Comparison of ENCODE assay signal across 25 cellular contexts in the genomic region with DNA sequence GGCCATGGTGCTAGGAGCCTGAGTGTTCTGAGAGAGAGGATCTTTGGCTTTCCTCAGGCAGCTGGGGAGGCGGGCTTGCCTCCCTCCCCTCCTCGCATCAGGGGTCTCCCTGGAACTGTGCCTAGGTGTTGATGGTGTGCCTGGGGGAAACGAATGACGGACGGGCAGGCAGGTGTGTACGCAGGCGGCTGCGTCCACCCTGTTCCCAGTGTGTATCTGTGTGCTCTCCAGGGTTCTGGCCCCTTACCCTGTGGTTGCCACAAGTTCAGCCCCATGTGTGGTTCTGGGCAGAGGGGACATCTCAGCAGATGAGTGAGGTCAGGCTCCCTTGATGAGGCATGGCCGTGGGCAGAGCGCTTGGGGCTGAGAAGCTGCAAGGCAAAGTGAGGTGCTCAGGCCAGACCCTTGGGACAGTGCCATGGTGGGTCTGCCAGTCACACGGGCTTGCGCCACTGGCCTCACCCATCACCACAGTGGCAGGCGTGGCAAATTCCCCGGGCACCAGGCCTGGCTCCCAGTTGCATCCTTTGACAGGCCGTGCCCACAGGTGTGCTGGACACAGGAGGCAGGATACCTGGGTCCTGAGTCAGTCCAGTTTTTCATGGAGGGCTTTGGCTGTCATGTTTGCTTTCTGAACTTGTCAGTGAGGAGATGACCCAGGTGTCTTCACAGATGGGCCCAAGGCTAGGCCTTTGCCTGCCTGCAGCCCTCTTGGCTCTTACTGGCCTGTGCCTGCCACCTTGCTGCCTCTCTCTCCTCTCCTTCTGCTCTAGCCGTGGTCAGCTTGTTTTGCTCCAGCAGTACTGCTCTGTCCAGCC. TPM values are rescaled to one million over a fixed set of nuclear protein-coding genes. Genes with fewer than 3 reads are reported as not detected.
DNase-seq lines count a peak whose midpoint lies in the region; ATAC-seq and TF ChIP-seq lines count a peak whose summit lies in the region.
"Had no signal": no experiment of that assay in that cellular context is flagged by ENCODE, and none has a peak within 500 bp of the region (broad histone marks: within the 10 kb centered on the region; RNA-seq: fewer than 3 reads in every experiment).

No MANE protein-coding gene starts in this region.

- H3K27ac ChIP-seq in IMR-90 (ENCODE audit: insufficient read depth, low read length): no peak overlapping the region
- peak overlapping the region in 3 of 4 donors; percentile 62 to 73 (median 69) for H3K27ac ChIP-seq in body of pancreas
- no peak overlapping the region for H3K27ac ChIP-seq in neural progenitor cell
- peak overlapping the region; percentile 84 to 87 for H3K27ac ChIP-seq in testis
- H3K27ac ChIP-seq: HL-60, Peyer's patch, SJCRH30 had no signal

- H3K36me3 ChIP-seq in IMR-90 (ENCODE audit: control insufficient read depth, insufficient read depth, low read length) (no peaks in the 10 kb centered on the region), body of pancreas (replicated peaks in 1 of 2; ENCODE audit: insufficient read depth in 1 of 2, low read depth in 2 of 2) (no peaks in the 10 kb centered on the region), neural progenitor cell (no peaks in the 10 kb centered on the region), testis (ENCODE audit: low read depth, missing control alignments) (no peaks in the 10 kb centered on the region)
- H3K36me3 ChIP-seq: Peyer's patch, SJCRH30 had no signal

- no peak overlapping the region for H2BK5ac ChIP-seq in IMR-90 (ENCODE audit: low read depth, low read length, poor library complexity, severe bottlenecking)

- H3K4me3 ChIP-seq in IMR-90 (ENCODE audit: insufficient read depth, low read depth, low read length): no peak overlapping the region
- H3K4me3 ChIP-seq in body of pancreas: no peak overlapping the region
- H3K4me3 ChIP-seq in neural progenitor cell: no peak overlapping the region
- H3K4me3 ChIP-seq in testis: no peak overlapping the region
- H3K4me3 ChIP-seq: Peyer's patch, SJCRH30 had no signal

- POLR2A ChIA-PET in IMR-90 (lab: Charles Lee; ENCODE audit: unreplicated experiment): no interaction called here

- H4K91ac ChIP-seq in IMR-90 (ENCODE audit: insufficient read depth, low read depth, low read length): no peak overlapping the region

- H3K23ac ChIP-seq in IMR-90 (ENCODE audit: low read depth, low read length): no peak overlapping the region

- H3K36me3 Mint-ChIP-seq in neural progenitor cell: peaks cover 7% of the 10 kb centered on the region
- H3K36me3 Mint-ChIP-seq: activated CD8-positive, alpha-beta memory T cell treated with anti-CD3 and anti-CD28 coated beads, Interleukin-2, amount 10 ng/mL, durations not matched to agents 7 days and 5 days; activated naive CD8-positive, alpha-beta T cell treated with anti-CD3 and anti-CD28 coated beads for 36 hours; naive thymus-derived CD8-positive, alpha-beta T cell had no signal

- no peaks in the 10 kb centered on the region for H3F3A ChIP-seq in neural progenitor cell (ENCODE audit: low read depth)

- H4K5ac ChIP-seq in IMR-90 (ENCODE audit: low read depth, low read length): no peak overlapping the region

- H3K27me3 ChIP-seq in IMR-90 (ENCODE audit: control insufficient read depth, insufficient read depth, low read length) (no peaks in the 10 kb centered on the region; the same call in 1 of the 2 replicates), body of pancreas (no peaks in the 10 kb centered on the region), neural progenitor cell (no peaks in the 10 kb centered on the region), testis (no peaks in the 10 kb centered on the region)
- H3K27me3 ChIP-seq: Peyer's patch, SJCRH30 had no signal

- no peaks in the 10 kb centered on the region for H3K9me3 Mint-ChIP-seq in neural progenitor cell
- H3K9me3 Mint-ChIP-seq: activated naive CD8-positive, alpha-beta T cell treated with anti-CD3 and anti-CD28 coated beads for 36 hours; activated T-helper 1 cell treated with anti-CD3 and anti-CD28 coated beads, Interleukin-12 subunit alpha, Interleukin-12 subunit beta, Interleukin-2, Interleukin-4 antibody, amounts not matched to agents 30 ng/mL and 10 ng/mL and 1 ng/mL, durations not matched to agents 14 hours and 24 hours and 36 hours; CD4-positive, alpha-beta T cell; naive thymus-derived CD8-positive, alpha-beta T cell had no signal

- H3K79me1 ChIP-seq in IMR-90 (ENCODE audit: low read depth in 1 of 2, low read length in 2 of 2): no peaks in the 10 kb centered on the region

- H3K18ac ChIP-seq in IMR-90 (ENCODE audit: low read depth, low read length): no peak overlapping the region

- intact Hi-C loops in IMR-90 (cut with micrococcal nuclease) (no loop called here), body of pancreas (cut with DNase I) (no loop called here), testis (cut with DNase I; ENCODE audit: low total_unique reads) (no loop called here)

- no peak overlapping the region for H3K56ac ChIP-seq in IMR-90 (ENCODE audit: extremely low read depth, insufficient read depth, low read length)

- no peak overlapping the region for H2BK15ac ChIP-seq in IMR-90 (ENCODE audit: low read depth, low read length)

- H3K27me3 Mint-ChIP-seq in neural progenitor cell (ENCODE audit: insufficient read depth, low read depth): no peaks in the 10 kb centered on the region
- H3K27me3 Mint-ChIP-seq: activated CD8-positive, alpha-beta memory T cell treated with anti-CD3 and anti-CD28 coated beads, Interleukin-2, amount 10 ng/mL, durations not matched to agents 7 days and 5 days; activated naive CD8-positive, alpha-beta T cell treated with anti-CD3 and anti-CD28 coated beads for 36 hours; CD4-positive, alpha-beta T cell; naive thymus-derived CD8-positive, alpha-beta T cell had no signal

- H2AK5ac ChIP-seq in IMR-90 (ENCODE audit: low read depth, low read length): no peak overlapping the region

- no peak for TF ChIP-seq POLR2A in IMR-90 (IDR thresholded peaks at IDR 0.05; ENCODE audit: low read depth, low read length)
- no peak for TF ChIP-seq POLR2A in body of pancreas (IDR thresholded peaks at IDR 0.05)
- no peak for TF ChIP-seq POLR2A in testis (IDR thresholded peaks at IDR 0.05)

- ATAC-seq in IMR-90 (ENCODE audit: low read depth) (no peak), body of pancreas (no peak), HG02610 (IDR thresholded peaks at IDR 0.05; ENCODE audit: unreplicated experiment) (no peak), GM21717 (IDR thresholded peaks at IDR 0.05; ENCODE audit: unreplicated experiment) (no peak)
- ATAC-seq: activated CD8-positive, alpha-beta memory T cell treated with anti-CD3 and anti-CD28 coated beads, Interleukin-2, amount 10 ng/mL, durations not matched to agents 7 days and 5 days; naive thymus-derived CD8-positive, alpha-beta T cell had no signal

- 96% methylated on average over 6 of the region's 16 CpGs; no CpG with 5 or more reads in 1 of the 2 experiments for WGBS in IMR-90 (ENCODE audit: extremely low coverage in 2 of 2, insufficient read length in 1 of 2), 2 experiments
- WGBS in body of pancreas, 2 donors: 81 to 92% methylated on average over 6 to 14 of the region's 16 CpGs
- 90 to 91% methylated on average over 3 to 16 of the region's 16 CpGs for WGBS in testis, 2 donors

- H3K4me1 ChIP-seq in IMR-90 (ENCODE audit: control insufficient read depth, insufficient read depth, low read length) (no peaks in the 10 kb centered on the region), body of pancreas (peaks cover 19% of the 10 kb centered on the region), neural progenitor cell (peaks cover 10% of the 10 kb centered on the region), testis (peaks cover 41% of the 10 kb centered on the region)

- H3K14ac ChIP-seq in IMR-90 (replicated peaks; ENCODE audit: low read depth, low read length): no peak overlapping the region

- H3K9me3 ChIP-seq in IMR-90 (ENCODE audit: control insufficient read depth, insufficient read depth, low read length): no peaks in the 10 kb centered on the region
- no peaks in the 10 kb centered on the region for H3K9me3 ChIP-seq in body of pancreas
- no peaks in the 10 kb centered on the region for H3K9me3 ChIP-seq in neural progenitor cell (ENCODE audit: low read depth)
- H3K9me3 ChIP-seq in testis: no peaks in the 10 kb centered on the region
- H3K9me3 ChIP-seq: Peyer's patch, SJCRH30 had no signal

- CTCF ChIA-PET in IMR-90 (lab: Yijun Ruan, JAX): no interaction called here

- no TSS peak for BruUV-seq in IMR-90 (replicated peaks; lab: Mats Ljungman, UMichigan)

- no peak overlapping the region for H2BK120ac ChIP-seq in IMR-90 (ENCODE audit: low read depth, low read length)

- dilution Hi-C loops in IMR-90 (cut with HindIII; ENCODE audit: low sequenced_read_pairs, unreplicated experiment): no loop called here

- H3K27ac Mint-ChIP-seq in neural progenitor cell: peak overlapping the region; percentile 39
- H3K27ac Mint-ChIP-seq: activated CD8-positive, alpha-beta memory T cell treated with anti-CD3 and anti-CD28 coated beads, Interleukin-2, amount 10 ng/mL, durations not matched to agents 7 days and 5 days; activated naive CD8-positive, alpha-beta T cell treated with anti-CD3 and anti-CD28 coated beads for 36 hours; activated T-helper 1 cell treated with anti-CD3 and anti-CD28 coated beads, Interleukin-12 subunit alpha, Interleukin-12 subunit beta, Interleukin-2, Interleukin-4 antibody, amounts not matched to agents 30 ng/mL and 10 ng/mL and 1 ng/mL, durations not matched to agents 14 hours and 24 hours and 36 hours; CD4-positive, alpha-beta T cell had no signal

- H3K4me2 ChIP-seq in IMR-90 (ENCODE audit: low read depth, low read length) (no peak overlapping the region), neural progenitor cell (no peak overlapping the region)

- H4K20me1 ChIP-seq in IMR-90 (ENCODE audit: insufficient read depth, low read length): no peaks in the 10 kb centered on the region; the same call in 1 of the 2 replicates
- peaks cover 96% of the 10 kb centered on the region for H4K20me1 ChIP-seq in neural progenitor cell (ENCODE audit: low read depth)

- H3K4ac ChIP-seq in IMR-90 (ENCODE audit: low read depth, low read length): no peak overlapping the region

- H2AFZ ChIP-seq in IMR-90 (replicated peaks; ENCODE audit: low read length, poor library complexity): peak overlapping the region; percentile 32
- no peak overlapping the region for H2AFZ ChIP-seq in neural progenitor cell (replicated peaks)

- no peak overlapping the region for H4K8ac ChIP-seq in IMR-90 (ENCODE audit: low read depth in 2 of 2, low read length in 2 of 2)

- H3K79me2 ChIP-seq in neural progenitor cell (ENCODE audit: low read depth): no peaks in the 10 kb centered on the region

- no peak for DNase-seq in IMR-90
- DNase-seq in body of pancreas: no peak
- DNase-seq in neural progenitor cell (ENCODE audit: low spot score): no peak
- no peak for DNase-seq in testis
- DNase-seq in DMS153 treated with DMSO at 0.1 percent for 48 hours (lab: John Stamatoyannopoulos, UW; ENCODE audit: unreplicated experiment): no peak
- DNase-seq: activated CD4-positive, alpha-beta T cell treated with anti-CD3 and anti-CD28 coated beads for 48 hours; activated CD8-positive, alpha-beta memory T cell treated with anti-CD3 and anti-CD28 coated beads, Interleukin-2, amount 10 ng/mL, durations not matched to agents 7 days and 5 days; activated naive CD8-positive, alpha-beta T cell treated with anti-CD3 and anti-CD28 coated beads for 36 hours; CD4-positive, alpha-beta T cell; GDM1; H7; left cardiac atrium; mesenchymal stem cell; naive thymus-derived CD8-positive, alpha-beta T cell; NCI-H1436; NCI-H510A treated with DMSO at 0.1 percent for 48 hours; Peyer's patch; SJCRH30; stimulated activated naive CD4-positive, alpha-beta T cell treated with Interleukin-2 at 50 U/mL for 16 hours had no signal

- no peak for TF ChIP-seq CTCF in IMR-90 (conservative IDR thresholded peaks at IDR 0.05; ENCODE audit: low read depth, low read length)
- no peak for TF ChIP-seq CTCF in body of pancreas (IDR thresholded peaks at IDR 0.05)
- no peak for TF ChIP-seq CTCF in neural progenitor cell (IDR thresholded peaks at IDR 0.05)
- no peak for TF ChIP-seq CTCF in testis (IDR thresholded peaks at IDR 0.05)

- no peak overlapping the region for H2BK20ac ChIP-seq in IMR-90 (ENCODE audit: low read depth, low read length)

- no peaks in the 10 kb centered on the region for H3K9me1 ChIP-seq in IMR-90 (ENCODE audit: insufficient read depth, low read length)

- no peak for TF ChIP-seq RAD21 in IMR-90 (IDR thresholded peaks at IDR 0.05; ENCODE audit: low read length)

- peak overlapping the region; percentile 55 for H2AK9ac ChIP-seq in IMR-90 (replicated peaks; ENCODE audit: low read depth, low read length, poor library complexity)

- in situ Hi-C loops in IMR-90 (cut with MboI; ENCODE audit: low sequenced_read_pairs): no loop called here

- no peak overlapping the region for H3K9ac ChIP-seq in IMR-90 (ENCODE audit: low read depth, low read length)
- no peak overlapping the region for H3K9ac ChIP-seq in neural progenitor cell

- peaks cover 35% of the 10 kb centered on the region for H3K4me1 Mint-ChIP-seq in neural progenitor cell
- H3K4me1 Mint-ChIP-seq: activated CD8-positive, alpha-beta memory T cell treated with anti-CD3 and anti-CD28 coated beads, Interleukin-2, amount 10 ng/mL, durations not matched to agents 7 days and 5 days; activated naive CD8-positive, alpha-beta T cell treated with anti-CD3 and anti-CD28 coated beads for 36 hours; naive thymus-derived CD8-positive, alpha-beta T cell had no signal

- H3K4me3 Mint-ChIP-seq in neural progenitor cell: no peak overlapping the region
- H3K4me3 Mint-ChIP-seq: activated CD8-positive, alpha-beta memory T cell treated with anti-CD3 and anti-CD28 coated beads, Interleukin-2, amount 10 ng/mL, durations not matched to agents 7 days and 5 days; activated naive CD8-positive, alpha-beta T cell treated with anti-CD3 and anti-CD28 coated beads for 36 hours; activated T-helper 1 cell treated with anti-CD3 and anti-CD28 coated beads, Interleukin-12 subunit alpha, Interleukin-12 subunit beta, Interleukin-2, Interleukin-4 antibody, amounts not matched to agents 30 ng/mL and 10 ng/mL and 1 ng/mL, durations not matched to agents 14 hours and 24 hours and 36 hours; CD4-positive, alpha-beta T cell; naive thymus-derived CD8-positive, alpha-beta T cell had no signal

RNA-seq across cellular contexts. Expression of gene GNAZ, which starts 27.3 kb away (rescaled TPM):
- total RNA-seq in IMR-90 (2012; rRNA removed) (1.9 and 2.5 TPM in 2 replicates), body of pancreas (1 to 10 TPM in 1 of 2 donors, under 1 TPM in 1; 0.33 to 2.3 TPM), neural progenitor cell (ENCODE audit: low replicate concordance) (16.5 and 31.3 TPM in 2 replicates), testis (10 to 100 TPM; 15.1 to 20.2 TPM)
- polyA plus RNA-seq in IMR-90 (2012; rRNA removed) (1.5 and 1.7 TPM in 2 replicates), testis (ENCODE audit: insufficient read depth, low read depth, low replicate concordance) (13.7 TPM)
- polyA plus RNA-seq in IMR-90 (2012; cell fraction: cytosol; rRNA removed): 0.88 and 1.6 TPM in 2 replicates
- 1.5 and 1.7 TPM in 2 replicates for polyA plus RNA-seq in IMR-90 (2012; cell fraction: nucleus; rRNA removed; ENCODE audit: low replicate concordance)

RNA-seq across cellular contexts. Expression of gene RSPH14, which starts 44.2 kb away (rescaled TPM):
- not detected in 2 replicates for total RNA-seq in IMR-90 (2012; rRNA removed)
- 0.10 TPM in 1 of 2 replicates, not detected in the other for polyA plus RNA-seq in IMR-90 (2012; rRNA removed)
- 0.18 and 0.21 TPM in 2 replicates for polyA plus RNA-seq in IMR-90 (2012; cell fraction: cytosol; rRNA removed)
- not detected in 2 replicates for polyA plus RNA-seq in IMR-90 (2012; cell fraction: nucleus; rRNA removed; ENCODE audit: low replicate concordance)
- total RNA-seq in body of pancreas: under 1 TPM; 0.26 to 0.33 TPM
- 0.43 and 2.0 TPM in 2 replicates for total RNA-seq in neural progenitor cell (ENCODE audit: low replicate concordance)
- total RNA-seq in testis: 10 to 100 TPM; 12.1 to 22.8 TPM
- 45.4 TPM for polyA plus RNA-seq in testis (ENCODE audit: insufficient read depth, low read depth, low replicate concordance)
- total RNA-seq: activated CD8-positive, alpha-beta memory T cell treated with anti-CD3 and anti-CD28 coated beads, Interleukin-2, amount 10 ng/mL, durations not matched to agents 7 days and 5 days; activated T-helper 1 cell treated with anti-CD3 and anti-CD28 coated beads, Interleukin-12 subunit alpha, Interleukin-12 subunit beta, Interleukin-2, Interleukin-4 antibody, amounts not matched to agents 30 ng/mL and 10 ng/mL and 1 ng/mL, durations not matched to agents 14 hours and 24 hours and 36 hours; H7; left cardiac atrium; M059J; Peyer's patch; SJCRH30; T-helper 1 cell treated with Interleukin-12 subunit alpha and Interleukin-12 subunit beta and Interleukin-4 antibody, amounts not matched to agents 30 ng/mL and 1 ng/mL, for 36 hours had no signal

RNA-seq across cellular contexts. Expression of gene RAB36, which starts 47.7 kb away (rescaled TPM):
- total RNA-seq in IMR-90 (2012; rRNA removed) (2.5 and 3.6 TPM in 2 replicates), body of pancreas (1 to 10 TPM; 1.3 to 3.1 TPM), neural progenitor cell (ENCODE audit: low replicate concordance) (2.1 and 2.9 TPM in 2 replicates), testis (1 to 10 TPM; 7.4 to 7.5 TPM)
- polyA plus RNA-seq in IMR-90 (2012; rRNA removed) (4.0 TPM in 2 replicates), testis (ENCODE audit: insufficient read depth, low read depth, low replicate concordance) (11.1 TPM)
- polyA plus RNA-seq in IMR-90 (2012; cell fraction: cytosol; rRNA removed): 2.3 and 3.7 TPM in 2 replicates
- polyA plus RNA-seq in IMR-90 (2012; cell fraction: nucleus; rRNA removed; ENCODE audit: low replicate concordance): 4.6 and 6.6 TPM in 2 replicates
- total RNA-seq: SJCRH30; T-helper 1 cell treated with Interleukin-12 subunit alpha and Interleukin-12 subunit beta and Interleukin-4 antibody, amounts not matched to agents 30 ng/mL and 1 ng/mL, for 36 hours had no signal

Comparison
In these comparisons a context has a peak if more than half of its experiments do, and no peak if none do; other contexts are left out.
1. H3K27ac ChIP-seq: peak in body of pancreas (3 of 4) and testis (2 of 2); none in IMR-90 (single experiment) and neural progenitor cell (single experiment).